Comparison of ENCODE assay signal across 8 cellular contexts in the genomic region with DNA sequence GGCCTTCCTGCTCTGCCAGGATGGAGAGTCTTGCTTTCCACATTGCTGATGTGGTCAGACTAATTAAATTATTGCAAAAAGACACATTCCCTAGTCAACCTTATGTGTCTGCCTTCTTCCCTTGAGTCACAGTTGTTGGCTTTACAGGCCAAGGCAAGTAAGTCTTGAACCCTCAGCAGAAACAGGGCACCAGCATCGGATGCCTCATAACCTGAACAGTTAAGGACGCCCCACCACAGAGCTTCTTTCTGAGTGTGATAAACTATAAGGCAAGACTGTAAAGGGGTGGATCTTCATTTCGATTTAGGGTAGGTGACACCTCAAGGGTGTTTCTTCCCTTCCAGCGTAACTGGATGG. TPM values are rescaled to one million over a fixed set of nuclear protein-coding genes. Genes with fewer than 3 reads are reported as not detected.
DNase-seq lines count a peak whose midpoint lies in the region; ATAC-seq and TF ChIP-seq lines count a peak whose summit lies in the region.

No MANE protein-coding gene starts in this region.

- 53% methylated on average over 4 of the region's 4 CpGs for WGBS in thymus

- H3K4me1 ChIP-seq in left lung, result peaks cover 0 to 24% of the 10 kb centered on the region in 2 donors
- H3K4me1 ChIP-seq in thymus (ENCODE audit: control insufficient read depth, insufficient read depth, low read length), result peaks cover 11% of the 10 kb centered on the region

- H3K36me3 Mint-ChIP-seq in activated T-cell treated with anti-CD3 and anti-CD28 coated beads, Interleukin-2, amount 50 U/mL, for 72 hours (ENCODE audit: insufficient read depth in 2 of 2), result peaks cover 18 to 27% of the 10 kb centered on the region in 2 donors
- peaks cover 25% of the 10 kb centered on the region for H3K36me3 Mint-ChIP-seq in activated naive CD8-positive, alpha-beta T cell treated with anti-CD3 and anti-CD28 coated beads, Interleukin-2, amount 10 ng/mL, durations not matched to agents 7 days and 5 days

- H3K4me1 Mint-ChIP-seq in activated T-cell treated with anti-CD3 and anti-CD28 coated beads, Interleukin-2, amount 50 U/mL, for 72 hours (ENCODE audit: low read depth), result peaks cover 62% of the 10 kb centered on the region
- peaks cover 41% of the 10 kb centered on the region for H3K4me1 Mint-ChIP-seq in activated naive CD8-positive, alpha-beta T cell treated with anti-CD3 and anti-CD28 coated beads, Interleukin-2, amount 10 ng/mL, durations not matched to agents 7 days and 5 days

- H3K4me3 ChIP-seq in left lung, result peak overlapping the region; percentile 92 to 99
- H3K4me3 ChIP-seq in thymus (ENCODE audit: low read length), result peak overlapping the region; percentile 94

- intact Hi-C loops in left lung (cut with DNase I), result no loop called here

- no peak for TF ChIP-seq CTCF in left lung (IDR thresholded peaks at IDR 0.05)

- H3K27ac Mint-ChIP-seq in activated T-cell treated with anti-CD3 and anti-CD28 coated beads, Interleukin-2, amount 50 U/mL, for 72 hours, result peak overlapping the region; percentile 99
- peak overlapping the region; percentile 92 for H3K27ac Mint-ChIP-seq in activated naive CD8-positive, alpha-beta T cell treated with anti-CD3 and anti-CD28 coated beads, Interleukin-2, amount 10 ng/mL, durations not matched to agents 7 days and 5 days

- H3K27me3 ChIP-seq in left lung, result no peaks in the 10 kb centered on the region
- no peaks in the 10 kb centered on the region for H3K27me3 ChIP-seq in thymus (ENCODE audit: control insufficient read depth, insufficient read depth)

- no peaks in the 10 kb centered on the region for H3K36me3 ChIP-seq in left lung
- no peaks in the 10 kb centered on the region for H3K36me3 ChIP-seq in thymus (ENCODE audit: control insufficient read depth, insufficient read depth)

- peak; percentile 54 to 60 for ATAC-seq in activated T-cell treated with anti-CD3 and anti-CD28 coated beads, Interleukin-2, amount 50 U/mL, for 72 hours (replicated peaks in 1 of 2)
- peak; percentile 29 for ATAC-seq in activated naive CD8-positive, alpha-beta T cell treated with anti-CD3 and anti-CD28 coated beads, Interleukin-2, amount 10 ng/mL, durations not matched to agents 7 days and 5 days (ENCODE audit: low read depth)
- ATAC-seq in left lung (no peak), GM21515 (IDR thresholded peaks at IDR 0.05; ENCODE audit: unreplicated experiment) (no peak)

- H3K27ac ChIP-seq in left lung (peak overlapping the region; percentile 91 to 92), thymus (ENCODE audit: low read depth) (peak overlapping the region; percentile 77)

- no peak for DNase-seq in activated T-cell treated with anti-CD3 and anti-CD28 coated beads, Interleukin-2, amount 50 U/mL, for 72 hours
- no peak for DNase-seq in activated T-cell treated with anti-CD3 and anti-CD28 coated beads for 4 hours
- DNase-seq in activated naive CD8-positive, alpha-beta T cell treated with anti-CD3 and anti-CD28 coated beads, Interleukin-2, amount 10 ng/mL, durations not matched to agents 7 days and 5 days, result no peak
- no peak for DNase-seq in left lung
- DNase-seq in NCI-H2196 treated with DMSO at 0.1 percent for 48 hours (lab: John Stamatoyannopoulos, UW; ENCODE audit: unreplicated experiment), result no peak
- no peak for DNase-seq in UCSD-AML1 (lab: John Stamatoyannopoulos, UW; ENCODE audit: unreplicated experiment)

- no peaks in the 10 kb centered on the region for H3K27me3 Mint-ChIP-seq in activated T-cell treated with anti-CD3 and anti-CD28 coated beads, Interleukin-2, amount 50 U/mL, for 72 hours (ENCODE audit: low read depth)
- H3K27me3 Mint-ChIP-seq in activated naive CD8-positive, alpha-beta T cell treated with anti-CD3 and anti-CD28 coated beads, Interleukin-2, amount 10 ng/mL, durations not matched to agents 7 days and 5 days, result no peaks in the 10 kb centered on the region

- H3K9me3 Mint-ChIP-seq in activated T-cell treated with anti-CD3 and anti-CD28 coated beads, Interleukin-2, amount 50 U/mL, for 72 hours, result no peaks in the 10 kb centered on the region
- H3K9me3 Mint-ChIP-seq in activated naive CD8-positive, alpha-beta T cell treated with anti-CD3 and anti-CD28 coated beads, Interleukin-2, amount 10 ng/mL, durations not matched to agents 7 days and 5 days, result no peaks in the 10 kb centered on the region

- POLR2A ChIA-PET in activated naive CD8-positive, alpha-beta T cell treated with anti-CD3 and anti-CD28 coated beads, Interleukin-2, amount 10 ng/mL, durations not matched to agents 7 days and 5 days (lab: Charles Lee), result interaction anchor here (0.6 to 1.7 kb wide), 13 partner anchors 9 to 273 kb away, joined by 3 to 32 read pairs (median 5); partner anchors contain the start of genes DIMT1, IPO11 and LRRC70

- H3K9me3 ChIP-seq in left lung, result no peaks in the 10 kb centered on the region
- no peaks in the 10 kb centered on the region for H3K9me3 ChIP-seq in thymus (ENCODE audit: control insufficient read depth)

- H3K4me3 Mint-ChIP-seq in activated T-cell treated with anti-CD3 and anti-CD28 coated beads, Interleukin-2, amount 50 U/mL, for 72 hours, result peak overlapping the region; percentile 91 to 98
- peak overlapping the region; percentile 77 for H3K4me3 Mint-ChIP-seq in activated naive CD8-positive, alpha-beta T cell treated with anti-CD3 and anti-CD28 coated beads, Interleukin-2, amount 10 ng/mL, durations not matched to agents 7 days and 5 days

RNA-seq across cellular contexts. Expression of gene KIF2A, which starts 0.7 kb away (rescaled TPM):
- total RNA-seq in activated T-cell treated with anti-CD3 and anti-CD28 coated beads, Interleukin-2, amount 50 U/mL, for 72 hours, result 100 to 1,000 TPM; 158 to 193 TPM
- 100 to 1,000 TPM; 161 to 171 TPM for total RNA-seq in activated naive CD8-positive, alpha-beta T cell treated with anti-CD3 and anti-CD28 coated beads, Interleukin-2, amount 10 ng/mL, durations not matched to agents 7 days and 5 days
- 10 to 100 TPM; 26.3 to 28.1 TPM for total RNA-seq in left lung
- 14.7 TPM for polyA plus RNA-seq in thymus

Comparison
In these comparisons a context has a peak if more than half of its experiments do, and no peak if none do; other contexts are left out.
1. ATAC-seq: peak in activated T-cell treated with anti-CD3 and anti-CD28 coated beads, Interleukin-2, amount 50 U/mL, for 72 hours (2 of 2) and activated naive CD8-positive, alpha-beta T cell treated with anti-CD3 and anti-CD28 coated beads, Interleukin-2, amount 10 ng/mL, durations not matched to agents 7 days and 5 days (single experiment); none in left lung (single experiment) and GM21515 (single experiment).
2. RNA of gene KIF2A, which starts 0.7 kb away (total RNA-seq): 158 to 193 TPM in activated T-cell treated with anti-CD3 and anti-CD28 coated beads, Interleukin-2, amount 50 U/mL, for 72 hours and 161 to 171 TPM in activated naive CD8-positive, alpha-beta T cell treated with anti-CD3 and anti-CD28 coated beads, Interleukin-2, amount 10 ng/mL, durations not matched to agents 7 days and 5 days; 26.3 to 28.1 TPM in left lung; every median in the first group is over 4 times any median in the second.